Comparison of ENCODE assay signal across 15 cellular contexts in the genomic region with DNA sequence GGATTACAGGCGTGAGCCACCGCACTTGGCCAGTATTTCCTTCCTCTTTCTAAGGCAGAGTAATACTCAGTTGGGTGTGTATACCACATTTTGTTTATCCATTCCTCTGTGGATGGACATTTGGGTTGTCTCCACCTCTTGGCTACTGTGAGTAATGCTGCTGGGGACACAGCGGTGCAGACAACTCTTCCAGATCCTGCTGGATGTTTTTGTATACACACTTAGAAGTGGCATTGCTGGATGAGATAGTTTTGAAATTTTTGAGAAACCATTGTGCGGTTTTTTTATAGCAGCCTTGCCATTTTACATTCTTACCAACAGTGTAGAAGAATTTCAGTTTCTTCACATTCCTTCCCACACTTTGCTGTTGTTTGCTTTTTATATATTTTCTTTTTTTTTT. TPM values are rescaled to one million over a fixed set of nuclear protein-coding genes. Genes with fewer than 3 reads are reported as not detected.
DNase-seq lines count a peak whose midpoint lies in the region; ATAC-seq and TF ChIP-seq lines count a peak whose summit lies in the region.
"Had no signal": no experiment of that assay in that cellular context is flagged by ENCODE, and none has a peak within 500 bp of the region (broad histone marks: within the 10 kb centered on the region; RNA-seq: fewer than 3 reads in every experiment).

No MANE protein-coding gene starts in this region.

- intact Hi-C loops in CD8-positive, alpha-beta T cell (cut with DNase I, micrococcal nuclease), result no loop called here
- intact Hi-C loops in activated CD4-positive, alpha-beta memory T cell treated with anti-CD3 and anti-CD28 coated beads for 36 hours (cut with micrococcal nuclease), result loop anchor here (2.0 to 5.0 kb wide), 3 partner anchors 31 to 145 kb away; no protein-coding TSS in a partner anchor

- no peak for TF ChIP-seq CTCF in CD8-positive, alpha-beta T cell (IDR thresholded peaks at IDR 0.05)
- peak; percentile 50 for TF ChIP-seq CTCF in HFFc6 (IDR thresholded peaks at IDR 0.05)
- TF ChIP-seq CTCF in fibroblast of pulmonary artery (IDR thresholded peaks at IDR 0.05; ENCODE audit: low read length, missing control alignments), result peak; percentile 25
- no peak for TF ChIP-seq CTCF in WERI-Rb-1 (IDR thresholded peaks at IDR 0.05; ENCODE audit: low read depth, low read length)

- H3K4me1 ChIP-seq in CD8-positive, alpha-beta T cell (ENCODE audit: insufficient read depth, low read length), result peaks cover 23% of the 10 kb centered on the region

- no peak for DNase-seq in CD8-positive, alpha-beta T cell
- DNase-seq in HFFc6 (peak; percentile 51), fibroblast of pulmonary artery (ENCODE audit: low read depth) (peak; percentile 35), WERI-Rb-1 (no peak), LoVo (ENCODE audit: low spot score) (no peak), NCI-H226 (no peak)
- no peak for DNase-seq in activated CD4-positive, alpha-beta memory T cell treated with anti-CD3 and anti-CD28 coated beads for 36 hours
- DNase-seq: body of pancreas, Calu3, hypothalamus, PC-3, T-cell had no signal

- ATAC-seq in CD8-positive, alpha-beta T cell, result no peak
- ATAC-seq: body of pancreas, PC-3 had no signal

- peaks cover 5% of the 10 kb centered on the region for H3K36me3 ChIP-seq in CD8-positive, alpha-beta T cell (ENCODE audit: insufficient read depth, low read length)
- no peaks in the 10 kb centered on the region for H3K36me3 ChIP-seq in WERI-Rb-1
- H3K36me3 ChIP-seq: thoracic aorta had no signal

- no peak overlapping the region for H3K27ac ChIP-seq in CD8-positive, alpha-beta T cell (ENCODE audit: low read depth, low read length)
- H3K27ac ChIP-seq in WERI-Rb-1, result no peak overlapping the region
- H3K27ac ChIP-seq: body of pancreas, neutrophil, thoracic aorta had no signal

- no peaks in the 10 kb centered on the region for H3K9me3 Mint-ChIP-seq in CD8-positive, alpha-beta T cell
- H3K9me3 Mint-ChIP-seq in HFFc6, result no peaks in the 10 kb centered on the region
- no peaks in the 10 kb centered on the region for H3K9me3 Mint-ChIP-seq in activated CD4-positive, alpha-beta memory T cell treated with anti-CD3 and anti-CD28 coated beads for 36 hours
- H3K9me3 Mint-ChIP-seq: T-cell had no signal

- POLR2A ChIA-PET in CD8-positive, alpha-beta T cell (lab: Charles Lee), result no interaction called here
- POLR2A ChIA-PET in activated CD4-positive, alpha-beta memory T cell treated with anti-CD3 and anti-CD28 coated beads for 36 hours (lab: Charles Lee), result no interaction called here

- H3K27ac Mint-ChIP-seq in CD8-positive, alpha-beta T cell, result peak overlapping the region; percentile 60
- H3K27ac Mint-ChIP-seq in HFFc6, result peak overlapping the region; percentile 96
- H3K27ac Mint-ChIP-seq in activated CD4-positive, alpha-beta memory T cell treated with anti-CD3 and anti-CD28 coated beads for 36 hours, result peak overlapping the region; percentile 57

- H3K4me3 ChIP-seq in CD8-positive, alpha-beta T cell (ENCODE audit: low read depth, low read length), result no peak overlapping the region
- H3K4me3 ChIP-seq in fibroblast of pulmonary artery (replicated peaks; ENCODE audit: low read depth, low read length) (no peak overlapping the region), WERI-Rb-1 (ENCODE audit: low read depth, low read length) (no peak overlapping the region)
- H3K4me3 ChIP-seq: body of pancreas, smooth muscle cell, thoracic aorta had no signal

- no peaks in the 10 kb centered on the region for H3K27me3 ChIP-seq in CD8-positive, alpha-beta T cell (ENCODE audit: insufficient read depth, low read length)
- H3K27me3 ChIP-seq in WERI-Rb-1 (ENCODE audit: insufficient read depth, low read depth, severe bottlenecking), result no peaks in the 10 kb centered on the region
- H3K27me3 ChIP-seq: body of pancreas, neutrophil had no signal

- no peaks in the 10 kb centered on the region for H3K27me3 Mint-ChIP-seq in CD8-positive, alpha-beta T cell (ENCODE audit: low read depth)
- no peaks in the 10 kb centered on the region for H3K27me3 Mint-ChIP-seq in HFFc6 (ENCODE audit: insufficient read depth)
- H3K27me3 Mint-ChIP-seq in activated CD4-positive, alpha-beta memory T cell treated with anti-CD3 and anti-CD28 coated beads for 36 hours, result no peaks in the 10 kb centered on the region
- H3K27me3 Mint-ChIP-seq: T-cell had no signal

- H3K36me3 Mint-ChIP-seq in CD8-positive, alpha-beta T cell, result peaks cover 89% of the 10 kb centered on the region
- H3K36me3 Mint-ChIP-seq in HFFc6 (ENCODE audit: low read depth), result peaks cover 36% of the 10 kb centered on the region
- H3K36me3 Mint-ChIP-seq in activated CD4-positive, alpha-beta memory T cell treated with anti-CD3 and anti-CD28 coated beads for 36 hours, result peaks cover 65% of the 10 kb centered on the region

- no peak overlapping the region for H3K4me3 Mint-ChIP-seq in CD8-positive, alpha-beta T cell
- peak overlapping the region; percentile 86; the same call in 1 of the 2 replicates for H3K4me3 Mint-ChIP-seq in HFFc6
- H3K4me3 Mint-ChIP-seq in activated CD4-positive, alpha-beta memory T cell treated with anti-CD3 and anti-CD28 coated beads for 36 hours, result no peak overlapping the region

- H3K9me3 ChIP-seq in CD8-positive, alpha-beta T cell (ENCODE audit: low read length), result no peaks in the 10 kb centered on the region
- H3K9me3 ChIP-seq in WERI-Rb-1 (ENCODE audit: severe bottlenecking), result no peaks in the 10 kb centered on the region
- H3K9me3 ChIP-seq: body of pancreas, neutrophil, thoracic aorta had no signal

- peaks cover 66% of the 10 kb centered on the region for H3K4me1 Mint-ChIP-seq in CD8-positive, alpha-beta T cell (ENCODE audit: low read depth)
- peaks cover 82% of the 10 kb centered on the region for H3K4me1 Mint-ChIP-seq in HFFc6 (ENCODE audit: low read depth)
- H3K4me1 Mint-ChIP-seq in activated CD4-positive, alpha-beta memory T cell treated with anti-CD3 and anti-CD28 coated beads for 36 hours (ENCODE audit: low read depth), result peaks cover 76% of the 10 kb centered on the region

- CTCF ChIA-PET in CD8-positive, alpha-beta T cell (lab: Charles Lee), result no interaction called here
- CTCF ChIA-PET in activated CD4-positive, alpha-beta memory T cell treated with anti-CD3 and anti-CD28 coated beads for 36 hours (lab: Charles Lee), result no interaction called here

RNA-seq across cellular contexts. Expression of a gene that starts 16.3 kb away (rescaled TPM):
- total RNA-seq in CD8-positive, alpha-beta T cell, result 100 to 1,000 TPM; 510 to 516 TPM
- 100 to 1,000 TPM; 295 to 324 (median 307) TPM for total RNA-seq in HFFc6 (2021; fragmentation: NEBNext Ultra II Directional; extraction: Animal tissue kit (Norgen Biotek cat#: 25700))
- 100 to 1,000 TPM; 295 to 302 TPM for total RNA-seq in activated CD4-positive, alpha-beta memory T cell treated with anti-CD3 and anti-CD28 coated beads for 36 hours
- total RNA-seq: body of pancreas, Calu3, PC-3, smooth muscle cell had no signal

Comparison
In these comparisons a context has a peak if more than half of its experiments do, and no peak if none do; other contexts are left out.
1. DNase-seq: peak in HFFc6 (single experiment) and fibroblast of pulmonary artery (single experiment); none in CD8-positive, alpha-beta T cell (0 of 7), activated CD4-positive, alpha-beta memory T cell treated with anti-CD3 and anti-CD28 coated beads for 36 hours (single experiment), WERI-Rb-1 (single experiment), LoVo (single experiment) and NCI-H226 (single experiment).
2. CTCF ChIP-seq: peak in HFFc6 (single experiment) and fibroblast of pulmonary artery (single experiment); none in CD8-positive, alpha-beta T cell (single experiment) and WERI-Rb-1 (single experiment).
3. Peak in every context shown above with its lines, with median percentiles within 50 percentile points of each other: H3K27ac Mint-ChIP-seq.